Comparison of ENCODE assay signal across 17 cellular contexts in genomic region chr9:127867356-127868277, GRCh38. TPM values are rescaled to one million over a fixed set of nuclear protein-coding genes. Genes with fewer than 3 reads are reported as not detected.
A peak's percentile ranks its signal among the peaks of the same experiment; 100 is the strongest.
DNase-seq lines count a peak whose midpoint lies in the region; ATAC-seq, FAIRE-seq and TF ChIP-seq lines count a peak whose summit lies in the region.
"Had no signal": no experiment of that assay in that cellular context is flagged by ENCODE, and none has a peak within 500 bp of the region (broad histone marks: within the 10 kb centered on the region; RNA-seq: fewer than 3 reads in every experiment).

No MANE protein-coding gene starts in this region.

- no peak overlapping the region for H2BK12ac ChIP-seq in H9 (ENCODE audit: insufficient read length, low read depth, low read length)
- H2BK12ac ChIP-seq in H1 (ENCODE audit: low read depth, low read length), result no peak overlapping the region; the same call in 1 of the 2 replicates

- peak overlapping the region in 1 of 3 experiments; percentile 49; a peak in 4 of 7 replicates for H3K27ac Mint-ChIP-seq in H9

- H3K9me3 Mint-ChIP-seq in H9, result no peaks in the 10 kb centered on the region
- H3K9me3 Mint-ChIP-seq: stimulated activated effector memory CD8-positive, alpha-beta T cell treated with anti-CD3 and anti-CD28 coated beads, Interleukin-12 subunit alpha, Interleukin-12 subunit beta, amount 100 ng/mL, for 72 hours had no signal

- no CpG with 5 or more reads among the region's 30 CpGs for WGBS in H9 (ENCODE audit: extremely low coverage, insufficient read length, low lambda C conversion rate)
- WGBS in H1 (ENCODE audit: extremely low coverage in 1 of 2, insufficient coverage in 1 of 2, insufficient read length in 1 of 2, insufficient replicate concordance in 2 of 2, low coverage in 1 of 2, low lambda C conversion rate in 2 of 2, missing lambda C conversion rate in 1 of 2), 2 experiments, result 83% methylated on average over 27 of the region's 30 CpGs; no CpG with 5 or more reads in 1 of the 2 experiments
- WGBS in mammary epithelial cell (ENCODE audit: low coverage, missing lambda C conversion rate), result 96% methylated on average over 22 of the region's 30 CpGs

- no peak overlapping the region for H3K18ac ChIP-seq in H9 (ENCODE audit: insufficient read length, low read depth, low read length)
- H3K18ac ChIP-seq in H1 (ENCODE audit: extremely low read depth, low read length), result no peak overlapping the region

- H3K36me3 ChIP-seq in H1 (ENCODE audit: control insufficient read depth in 2 of 4, insufficient read depth in 4 of 4, low read length in 3 of 4) (no peaks in the 10 kb centered on the region), skeletal muscle tissue (ENCODE audit: control insufficient read depth in 3 of 3, insufficient read depth in 3 of 3, low read length in 3 of 3) (peaks cover 52 to 61% (median 54%) of the 10 kb centered on the region in 3 donors), mammary epithelial cell (ENCODE audit: insufficient read depth, low read length) (no peaks in the 10 kb centered on the region)

- no peak for FAIRE-seq in H1 (lab: Jason Lieb, UNC)
- FAIRE-seq in urothelium cell line (lab: Jason Lieb, UNC), result no peak

- no peaks in the 10 kb centered on the region for H3K9me3 ChIP-seq in H9 (ENCODE audit: control insufficient read depth, low read depth, low read length)
- H3K9me3 ChIP-seq in H1 (ENCODE audit: insufficient read depth in 2 of 2, low read depth in 1 of 2, low read length in 1 of 2), result no peaks in the 10 kb centered on the region
- no peaks in the 10 kb centered on the region for H3K9me3 ChIP-seq in skeletal muscle tissue (ENCODE audit: control insufficient read depth in 3 of 3, low read length in 3 of 3)
- no peaks in the 10 kb centered on the region for H3K9me3 ChIP-seq in mammary epithelial cell (replicated peaks; ENCODE audit: insufficient read depth, low read length)
- H3K9me3 ChIP-seq: thyroid gland had no signal

- H2BK15ac ChIP-seq in H9 (ENCODE audit: low read depth, low read length) (no peak overlapping the region), H1 (ENCODE audit: low read length) (no peak overlapping the region)

- H3K4me1 Mint-ChIP-seq in H9, result peaks cover 9 to 21% of the 10 kb centered on the region in 2 experiments

- in situ Hi-C loops in mammary epithelial cell (cut with MboI; ENCODE audit: low sequenced_read_pairs in 2 of 2), result no loop called here

- H3K9ac ChIP-seq in H9 (ENCODE audit: extremely low read depth, insufficient read length, low read length), result no peak overlapping the region
- H3K9ac ChIP-seq in H1 (replicated peaks in 1 of 4; ENCODE audit: extremely low read depth in 1 of 4, low read depth in 3 of 4, low read length in 3 of 4), result peak overlapping the region in 1 of 4 experiments; percentile 27; a peak in 2 of 7 replicates
- peak overlapping the region in 1 of 3 donors; percentile 25 for H3K9ac ChIP-seq in skeletal muscle tissue (ENCODE audit: low read depth in 1 of 3, low read length in 3 of 3)
- H3K9ac ChIP-seq in mammary epithelial cell (ENCODE audit: insufficient read depth, low read length), result no peak overlapping the region

- H3K4me3 ChIP-seq in H1 (ENCODE audit: extremely low read depth in 1 of 4, insufficient read depth in 2 of 4, low read depth in 3 of 4, low read length in 4 of 4) (no peak overlapping the region), skeletal muscle tissue (ENCODE audit: low read length in 3 of 3) (no peak overlapping the region), mammary epithelial cell (replicated peaks in 1 of 3; ENCODE audit: insufficient read depth in 1 of 3, low read depth in 2 of 3, low read length in 3 of 3) (no peak overlapping the region)
- H3K4me3 ChIP-seq: thyroid gland had no signal

- H2AK5ac ChIP-seq in H9 (ENCODE audit: insufficient read length, low read length), result no peak overlapping the region
- H2AK5ac ChIP-seq in H1 (ENCODE audit: low read depth, low read length), result no peak overlapping the region

- H3K14ac ChIP-seq in H9 (ENCODE audit: insufficient read depth, low read length) (no peak overlapping the region; the same call in 1 of the 2 replicates), H1 (ENCODE audit: insufficient read length) (no peak overlapping the region)

- no peak overlapping the region for H4K91ac ChIP-seq in H9 (ENCODE audit: insufficient read length, low read depth, low read length)
- H4K91ac ChIP-seq in H1 (replicated peaks; ENCODE audit: insufficient read length, low read length), result no peak overlapping the region

- TF ChIP-seq POLR2A in H1 (IDR thresholded peaks at IDR 0.05; ENCODE audit: control extremely low read depth in 1 of 2, low read depth in 2 of 2, low read length in 2 of 2), result no peak

- peaks cover 0 to 13% (median 0%) of the 10 kb centered on the region in 3 experiments; a peak in 3 of 7 replicates for H3K36me3 Mint-ChIP-seq in H9 (ENCODE audit: insufficient read depth in 1 of 3, low read depth in 3 of 3)

- H4K8ac ChIP-seq in H9 (replicated peaks; ENCODE audit: insufficient read length, low read depth, low read length), result no peak overlapping the region
- H4K8ac ChIP-seq in H1 (ENCODE audit: extremely low read depth, insufficient read depth, low read length), result peak overlapping the region; percentile 82; the same call in 1 of the 2 replicates

- H3K4me2 ChIP-seq in H9 (ENCODE audit: insufficient read depth, insufficient read length, low read length) (no peak overlapping the region), H1 (ENCODE audit: insufficient read depth in 1 of 2, low read depth in 2 of 2, low read length in 2 of 2) (no peak overlapping the region), mammary epithelial cell (ENCODE audit: insufficient read depth, low read depth, low read length) (no peak overlapping the region)

- no peaks in the 10 kb centered on the region for H3K79me2 ChIP-seq in H9 (ENCODE audit: insufficient read depth, low read length)
- no peaks in the 10 kb centered on the region for H3K79me2 ChIP-seq in H1 (ENCODE audit: control insufficient read depth in 1 of 2, insufficient read depth in 2 of 2, low read length in 2 of 2)
- H3K79me2 ChIP-seq in mammary epithelial cell (ENCODE audit: insufficient read depth, low read length), result no peaks in the 10 kb centered on the region

- H2BK120ac ChIP-seq in H9 (ENCODE audit: low read depth, low read length, poor library complexity, severe bottlenecking) (no peak overlapping the region), H1 (replicated peaks; ENCODE audit: low read depth, low read length) (no peak overlapping the region)

- H3K4me1 ChIP-seq in H9 (ENCODE audit: insufficient read depth, low read length) (no peaks in the 10 kb centered on the region), H1 (replicated peaks in 1 of 4; ENCODE audit: control insufficient read depth in 3 of 4, insufficient read depth in 4 of 4, low read length in 3 of 4) (peaks cover 0 to 8% (median 2%) of the 10 kb centered on the region in 4 experiments; a peak in 1 of 7 replicates), skeletal muscle tissue (ENCODE audit: control insufficient read depth in 3 of 3, insufficient read depth in 3 of 3, low read length in 3 of 3) (peaks cover 13 to 37% (median 17%) of the 10 kb centered on the region in 3 donors), mammary epithelial cell (ENCODE audit: insufficient read depth, low read length) (no peaks in the 10 kb centered on the region)

- H3K27ac ChIP-seq in H9 (ENCODE audit: insufficient read length, low read depth, low read length) (no peak overlapping the region), H1 (ENCODE audit: low read depth, low read length) (no peak overlapping the region), skeletal muscle tissue (ENCODE audit: low read depth, low read length) (peak overlapping the region; percentile 23), mammary epithelial cell (ENCODE audit: insufficient read depth, low read depth, low read length) (no peak overlapping the region)

- H2BK5ac ChIP-seq in H9 (ENCODE audit: insufficient read length, low read length), result no peak overlapping the region
- H2BK5ac ChIP-seq in H1 (ENCODE audit: low read depth, low read length), result 0 out of 2 replicates have a peak overlapping the region, but pooled peaks have one; percentile 30

- intact Hi-C loops in mammary epithelial cell (cut with micrococcal nuclease), result no loop called here

- dilution Hi-C loops in mammary epithelial cell (cut with HindIII; ENCODE audit: low sequenced_read_pairs), result no loop called here

- H3K79me1 ChIP-seq in H9 (ENCODE audit: insufficient read depth, low read depth, low read length, poor library complexity, severe bottlenecking) (no peaks in the 10 kb centered on the region), H1 (ENCODE audit: low read depth, low read length) (no peaks in the 10 kb centered on the region; the same call in 1 of the 2 replicates)

- TF ChIP-seq RAD21 in H1 (IDR thresholded peaks at IDR 0.05 in 1 of 2, conservative IDR thresholded peaks at IDR 0.05 in 1 of 2; ENCODE audit: low read depth in 2 of 2, low read length in 2 of 2), result no peak

- no peaks in the 10 kb centered on the region for H3K23me2 ChIP-seq in H9 (ENCODE audit: insufficient read length, low read depth, low read length, poor library complexity, severe bottlenecking)
- peaks cover 4% of the 10 kb centered on the region; the same call in 1 of the 2 replicates for H3K23me2 ChIP-seq in H1 (ENCODE audit: low read depth, low read length)

- H3K27me3 ChIP-seq in H9 (ENCODE audit: insufficient read depth, low read length) (no peaks in the 10 kb centered on the region), H1 (replicated peaks in 1 of 4; ENCODE audit: control insufficient read depth in 3 of 4, extremely low read depth in 1 of 4, insufficient read depth in 3 of 4, low read length in 3 of 4) (no peaks in the 10 kb centered on the region; a peak in 1 of 7 replicates), skeletal muscle tissue (ENCODE audit: control insufficient read depth in 3 of 3, insufficient read depth in 3 of 3, low read length in 3 of 3) (no peaks in the 10 kb centered on the region), mammary epithelial cell (ENCODE audit: insufficient read depth, low read length) (no peaks in the 10 kb centered on the region)
- H3K27me3 ChIP-seq: thyroid gland had no signal

- CTCF ChIA-PET in H1 (lab: Charles Lee; ENCODE audit: partially characterized antibody), result interaction anchor here (0.7 to 9.2 kb wide), 22 partner anchors 9 to 378 kb away, joined by 3 to 116 read pairs (median 6); partner anchors contain the start of genes ENG, PTRH1, TOR2A and TTC16
- CTCF ChIA-PET in mammary epithelial cell (lab: Charles Lee; ENCODE audit: low non-redundant PET), result interaction anchor here (0.6 kb wide), 1 partner anchor 92 kb away, joined by 6 read pairs; no protein-coding TSS in a partner anchor

- no peaks in the 10 kb centered on the region for H3K27me3 Mint-ChIP-seq in H9 (ENCODE audit: low read depth)

- H2BK20ac ChIP-seq in H9 (ENCODE audit: low read depth, low read length, poor library complexity, severe bottlenecking), result no peak overlapping the region
- H2BK20ac ChIP-seq in H1 (ENCODE audit: low read length), result no peak overlapping the region

- H4K20me1 ChIP-seq in H9 (ENCODE audit: control insufficient read depth, insufficient read depth, insufficient read length) (no peaks in the 10 kb centered on the region), H1 (replicated peaks in 1 of 2; ENCODE audit: control insufficient read depth in 1 of 2, insufficient read depth in 2 of 2, low read length in 2 of 2) (peaks cover 0 to 7% of the 10 kb centered on the region in 2 experiments), mammary epithelial cell (ENCODE audit: insufficient read depth, low read length) (no peaks in the 10 kb centered on the region)

- TF ChIP-seq CTCF in H9 (conservative IDR thresholded peaks at IDR 0.05) (no peak), H1 (IDR thresholded peaks at IDR 0.05; ENCODE audit: control extremely low read depth in 1 of 3, insufficient read depth in 1 of 3, low read depth in 1 of 3, low read length in 3 of 3) (no peak), mammary epithelial cell (conservative IDR thresholded peaks at IDR 0.05 in 1 of 2, IDR thresholded peaks at IDR 0.05 in 1 of 2; ENCODE audit: extremely low read depth in 1 of 2, insufficient read depth in 1 of 2, low read depth in 1 of 2, low read length in 2 of 2) (no peak)

- H3K23ac ChIP-seq in H9 (ENCODE audit: insufficient read length, low read depth, low read length), result no peak overlapping the region
- no peak overlapping the region for H3K23ac ChIP-seq in H1 (ENCODE audit: insufficient read length)

- no TSS peak for BruUV-seq in mammary epithelial cell (replicated peaks; lab: Mats Ljungman, UMichigan)

- no peak overlapping the region; a peak in 1 of 5 replicates for H3K4me3 Mint-ChIP-seq in H9
- H3K4me3 Mint-ChIP-seq: stimulated activated effector memory CD8-positive, alpha-beta T cell treated with anti-CD3 and anti-CD28 coated beads, Interleukin-12 subunit alpha, Interleukin-12 subunit beta, amount 100 ng/mL, for 72 hours had no signal

- no peak overlapping the region for H3T11ph ChIP-seq in H9 (ENCODE audit: low read length)

- peak; percentile 21 for ATAC-seq in left lobe of liver
- ATAC-seq: stimulated activated effector memory CD8-positive, alpha-beta T cell treated with anti-CD3 and anti-CD28 coated beads, Interleukin-12 subunit alpha, Interleukin-12 subunit beta, amount 100 ng/mL, for 72 hours had no signal

- H3K56ac ChIP-seq in H9 (ENCODE audit: insufficient read length, low read depth, low read length), result no peak overlapping the region
- H3K56ac ChIP-seq in H1 (replicated peaks; ENCODE audit: insufficient read length, low read depth, low read length), result no peak overlapping the region

- POLR2A ChIA-PET in H1 (lab: Charles Lee; ENCODE audit: partially characterized antibody), result interaction anchor here (0.9 to 1.1 kb wide), 2 partner anchors 10 to 28 kb away, joined by 3 read pairs; no protein-coding TSS in a partner anchor

- H2AFZ ChIP-seq in H9 (ENCODE audit: low read length) (no peak overlapping the region), H1 (ENCODE audit: low read length) (no peak overlapping the region), mammary epithelial cell (ENCODE audit: low read depth, low read length) (no peak overlapping the region)

- H4K5ac ChIP-seq in H9 (ENCODE audit: insufficient read length, low read depth, low read length) (no peak overlapping the region), H1 (ENCODE audit: insufficient read length, low read depth, low read length) (no peak overlapping the region)

- peak; percentile 54 for DNase-seq in H9
- no peak for DNase-seq in H1 (ENCODE audit: low read depth in 1 of 2, low spot score in 2 of 2)
- DNase-seq in left lobe of liver (ENCODE audit: low spot score), result no peak
- DNase-seq in urothelium cell line (ENCODE audit: low spot score), result no peak
- no peak for DNase-seq in mammary epithelial cell
- DNase-seq in NCI-H1092 treated with DMSO at 0.1 percent for 48 hours (lab: John Stamatoyannopoulos, UW), result no peak
- no peak for DNase-seq in germinal center (ENCODE audit: low spot score)
- DNase-seq: activated gamma-delta T cell treated with Interleukin-2 at 50 U/mL for 16 hours; amniotic stem cell; central memory CD4-positive, alpha-beta T cell; DMS79 treated with DMSO at 0.1 percent for 48 hours; NCI-H2171; NCI-H526 had no signal

- no peak for TF ChIP-seq EP300 in H1 (IDR thresholded peaks at IDR 0.05; ENCODE audit: borderline replicate concordance in 1 of 2, low read depth in 2 of 2, low read length in 2 of 2)

- H3K4ac ChIP-seq in H9 (ENCODE audit: low read depth, low read length), result no peak overlapping the region
- H3K4ac ChIP-seq in H1 (replicated peaks; ENCODE audit: insufficient read length, low read depth, low read length), result no peak overlapping the region

RNA-seq across cellular contexts. Expression of gene AK1, which starts 9.9 kb away (rescaled TPM):
- total RNA-seq in H9 (2021), result 31.6 and 41.9 TPM in 2 replicates
- total RNA-seq in H1 (2021; fragmentation: NEBNext Ultra II Directional; extraction: Animal tissue kit (Norgen Biotek cat#: 25700)), result 35.9 and 37.9 TPM in 2 replicates
- 39.2 and 44.1 TPM in 2 replicates for polyA plus RNA-seq in H1 (2011; rRNA removed)
- polyA plus RNA-seq in H1 (2011; cell fraction: cytosol; rRNA removed), result 45.5 TPM
- polyA plus RNA-seq in H1 (2011; cell fraction: nucleus; rRNA removed), result 32.0 TPM
- 32.5 to 48.8 TPM (median 43.2 TPM) in 4 replicates for polyA plus RNA-seq in H1 (2012, experiment 1 of 2)
- polyA plus RNA-seq in H1 (2012, experiment 2 of 2), result 31.3 TPM
- polyA plus RNA-seq in H1 (2013, experiment 1 of 2), result 26.6 TPM
- polyA plus RNA-seq in H1 (2013, experiment 2 of 2), result 24.9 TPM
- 9.5 and 12.8 TPM in 2 replicates for polyA minus RNA-seq in H1 (2011; rRNA and poly(A)+ RNA removed)
- 2.6 TPM for polyA minus RNA-seq in H1 (2011; cell fraction: cytosol; rRNA and poly(A)+ RNA removed)
- 6.3 TPM for polyA minus RNA-seq in H1 (2011; cell fraction: nucleus; rRNA and poly(A)+ RNA removed)
- total RNA-seq in left lobe of liver, result 42.6 TPM
- total RNA-seq in skeletal muscle tissue, result 359 TPM
- total RNA-seq in mammary epithelial cell, result 10 to 100 TPM; 42.0 to 57.9 TPM
- 65.8 TPM for polyA plus RNA-seq in mammary epithelial cell
- 52.1 TPM for polyA minus RNA-seq in mammary epithelial cell

RNA-seq across cellular contexts. Expression of gene ENG, which starts 13.2 kb away (rescaled TPM):
- total RNA-seq in H9 (2021) (1.8 and 2.1 TPM in 2 replicates), left lobe of liver (34.1 TPM), skeletal muscle tissue (9.4 TPM), mammary epithelial cell (10 to 100 TPM in 1 of 2 donors, 1 to 10 TPM in 1; 4.0 to 32.2 TPM)
- total RNA-seq in H1 (2021; fragmentation: NEBNext Ultra II Directional; extraction: Animal tissue kit (Norgen Biotek cat#: 25700)), result 4.2 and 4.4 TPM in 2 replicates
- polyA plus RNA-seq in H1 (2011; rRNA removed) (1.8 and 3.2 TPM in 2 replicates), mammary epithelial cell (15.1 TPM)
- polyA plus RNA-seq in H1 (2011; cell fraction: cytosol; rRNA removed), result 1.1 TPM
- 2.7 TPM for polyA plus RNA-seq in H1 (2011; cell fraction: nucleus; rRNA removed)
- polyA plus RNA-seq in H1 (2012, experiment 1 of 2), result 3.7 to 5.2 TPM (median 4.0 TPM) in 4 replicates
- 2.6 TPM for polyA plus RNA-seq in H1 (2012, experiment 2 of 2)
- 6.7 TPM for polyA plus RNA-seq in H1 (2013, experiment 1 of 2)
- 7.6 TPM for polyA plus RNA-seq in H1 (2013, experiment 2 of 2)
- 1.4 and 2.4 TPM in 2 replicates for polyA minus RNA-seq in H1 (2011; rRNA and poly(A)+ RNA removed)
- 2.3 TPM for polyA minus RNA-seq in H1 (2011; cell fraction: cytosol; rRNA and poly(A)+ RNA removed)
- polyA minus RNA-seq in H1 (2011; cell fraction: nucleus; rRNA and poly(A)+ RNA removed), result 2.5 TPM
- polyA minus RNA-seq in mammary epithelial cell, result 29.8 TPM
- polyA plus RNA-seq: neural cell had no signal

RNA-seq across cellular contexts. Expression of gene ST6GALNAC6, which starts 31.8 kb away (rescaled TPM):
- total RNA-seq in H9 (2021), result 29.8 and 30.2 TPM in 2 replicates
- 37.7 and 43.7 TPM in 2 replicates for total RNA-seq in H1 (2021; fragmentation: NEBNext Ultra II Directional; extraction: Animal tissue kit (Norgen Biotek cat#: 25700))
- polyA plus RNA-seq in H1 (2011; rRNA removed), result 64.4 and 72.9 TPM in 2 replicates
- 60.4 TPM for polyA plus RNA-seq in H1 (2011; cell fraction: cytosol; rRNA removed)
- 54.5 TPM for polyA plus RNA-seq in H1 (2011; cell fraction: nucleus; rRNA removed)
- 22.5 to 37.7 TPM (median 31.4 TPM) in 4 replicates for polyA plus RNA-seq in H1 (2012, experiment 1 of 2)
- 33.2 TPM for polyA plus RNA-seq in H1 (2012, experiment 2 of 2)
- 27.2 TPM for polyA plus RNA-seq in H1 (2013, experiment 1 of 2)
- polyA plus RNA-seq in H1 (2013, experiment 2 of 2), result 27.7 TPM
- 40.3 and 44.6 TPM in 2 replicates for polyA minus RNA-seq in H1 (2011; rRNA and poly(A)+ RNA removed)
- 18.6 TPM for polyA minus RNA-seq in H1 (2011; cell fraction: cytosol; rRNA and poly(A)+ RNA removed)
- 23.3 TPM for polyA minus RNA-seq in H1 (2011; cell fraction: nucleus; rRNA and poly(A)+ RNA removed)
- 35.2 TPM for total RNA-seq in left lobe of liver
- total RNA-seq in skeletal muscle tissue, result 33.9 TPM
- total RNA-seq in mammary epithelial cell, result 10 to 100 TPM; 28.8 to 29.5 TPM
- polyA plus RNA-seq in mammary epithelial cell, result 26.6 TPM
- polyA minus RNA-seq in mammary epithelial cell, result 14.6 TPM

RNA-seq across cellular contexts. Expression of gene ST6GALNAC4, which starts 49.2 kb away (rescaled TPM):
- total RNA-seq in H9 (2021), result 15.4 and 16.5 TPM in 2 replicates
- 21.8 and 27.0 TPM in 2 replicates for total RNA-seq in H1 (2021; fragmentation: NEBNext Ultra II Directional; extraction: Animal tissue kit (Norgen Biotek cat#: 25700))
- 34.1 and 49.5 TPM in 2 replicates for polyA plus RNA-seq in H1 (2011; rRNA removed)
- polyA plus RNA-seq in H1 (2011; cell fraction: cytosol; rRNA removed), result 27.6 TPM
- 38.3 TPM for polyA plus RNA-seq in H1 (2011; cell fraction: nucleus; rRNA removed)
- polyA plus RNA-seq in H1 (2012, experiment 1 of 2), result 11.6 to 21.8 TPM (median 18.9 TPM) in 4 replicates
- 18.6 TPM for polyA plus RNA-seq in H1 (2012, experiment 2 of 2)
- polyA plus RNA-seq in H1 (2013, experiment 1 of 2), result 26.2 TPM
- 25.6 TPM for polyA plus RNA-seq in H1 (2013, experiment 2 of 2)
- 16.4 and 19.0 TPM in 2 replicates for polyA minus RNA-seq in H1 (2011; rRNA and poly(A)+ RNA removed)
- polyA minus RNA-seq in H1 (2011; cell fraction: cytosol; rRNA and poly(A)+ RNA removed), result 32.7 TPM
- 24.5 TPM for polyA minus RNA-seq in H1 (2011; cell fraction: nucleus; rRNA and poly(A)+ RNA removed)
- 5.9 TPM for total RNA-seq in left lobe of liver
- 23.5 TPM for total RNA-seq in skeletal muscle tissue
- total RNA-seq in mammary epithelial cell, result 10 to 100 TPM; 14.3 to 19.6 TPM
- polyA plus RNA-seq in mammary epithelial cell, result 21.9 TPM
- 50.2 TPM for polyA minus RNA-seq in mammary epithelial cell
